Comparison of ENCODE assay signal across 9 cellular contexts in the genomic region with DNA sequence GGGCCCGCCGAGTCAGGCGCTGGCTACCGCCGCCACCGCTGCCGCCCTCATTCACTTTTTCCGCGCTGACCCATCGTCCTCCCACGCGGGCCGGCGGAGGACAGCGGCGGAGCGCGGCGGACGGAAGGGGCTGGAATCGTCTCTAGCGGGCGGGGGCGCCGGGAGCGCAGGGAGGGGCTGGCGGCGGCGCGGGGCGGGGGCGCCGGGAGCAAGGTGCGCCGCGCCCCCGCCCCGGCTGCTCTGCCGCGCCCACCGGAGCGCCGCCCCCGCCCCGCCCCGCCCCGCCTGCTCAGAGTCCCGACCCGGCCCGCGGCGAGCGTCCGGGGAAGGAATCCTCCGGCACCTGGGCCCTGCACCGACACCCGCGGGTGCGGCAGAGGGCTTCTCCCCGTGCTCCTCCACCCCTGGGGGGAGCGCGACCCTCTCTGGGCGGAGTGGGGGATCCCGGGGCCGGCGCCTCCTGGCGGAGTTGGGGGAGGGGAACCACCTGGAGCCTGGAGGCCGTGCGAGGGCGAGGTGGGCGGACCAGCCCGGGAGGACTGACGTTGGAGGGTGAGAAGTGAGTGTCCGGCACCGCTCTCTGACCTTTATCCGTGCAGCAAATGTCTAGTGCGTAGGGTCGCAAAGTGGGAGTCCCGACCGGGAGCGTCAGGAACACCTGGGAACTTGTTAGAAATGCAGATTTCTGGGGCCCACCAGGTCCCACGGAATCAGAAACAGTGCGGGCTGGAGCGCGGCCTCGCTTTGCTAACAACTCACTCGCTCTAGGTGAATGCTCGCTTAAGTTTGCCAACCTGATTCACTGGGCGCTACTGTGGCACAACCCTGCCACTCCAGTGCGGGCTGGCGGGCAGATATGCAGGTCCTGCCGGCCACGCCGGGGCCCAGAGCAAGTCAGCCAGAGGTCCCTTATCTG. TPM values are rescaled to one million over a fixed set of nuclear protein-coding genes. Genes with fewer than 3 reads are reported as not detected.
DNase-seq lines count a peak whose midpoint lies in the region; ATAC-seq and TF ChIP-seq lines count a peak whose summit lies in the region.
"Had no signal": no experiment of that assay in that cellular context is flagged by ENCODE, and none has a peak within 500 bp of the region (broad histone marks: within the 10 kb centered on the region; RNA-seq: fewer than 3 reads in every experiment).

A gene with protein sequence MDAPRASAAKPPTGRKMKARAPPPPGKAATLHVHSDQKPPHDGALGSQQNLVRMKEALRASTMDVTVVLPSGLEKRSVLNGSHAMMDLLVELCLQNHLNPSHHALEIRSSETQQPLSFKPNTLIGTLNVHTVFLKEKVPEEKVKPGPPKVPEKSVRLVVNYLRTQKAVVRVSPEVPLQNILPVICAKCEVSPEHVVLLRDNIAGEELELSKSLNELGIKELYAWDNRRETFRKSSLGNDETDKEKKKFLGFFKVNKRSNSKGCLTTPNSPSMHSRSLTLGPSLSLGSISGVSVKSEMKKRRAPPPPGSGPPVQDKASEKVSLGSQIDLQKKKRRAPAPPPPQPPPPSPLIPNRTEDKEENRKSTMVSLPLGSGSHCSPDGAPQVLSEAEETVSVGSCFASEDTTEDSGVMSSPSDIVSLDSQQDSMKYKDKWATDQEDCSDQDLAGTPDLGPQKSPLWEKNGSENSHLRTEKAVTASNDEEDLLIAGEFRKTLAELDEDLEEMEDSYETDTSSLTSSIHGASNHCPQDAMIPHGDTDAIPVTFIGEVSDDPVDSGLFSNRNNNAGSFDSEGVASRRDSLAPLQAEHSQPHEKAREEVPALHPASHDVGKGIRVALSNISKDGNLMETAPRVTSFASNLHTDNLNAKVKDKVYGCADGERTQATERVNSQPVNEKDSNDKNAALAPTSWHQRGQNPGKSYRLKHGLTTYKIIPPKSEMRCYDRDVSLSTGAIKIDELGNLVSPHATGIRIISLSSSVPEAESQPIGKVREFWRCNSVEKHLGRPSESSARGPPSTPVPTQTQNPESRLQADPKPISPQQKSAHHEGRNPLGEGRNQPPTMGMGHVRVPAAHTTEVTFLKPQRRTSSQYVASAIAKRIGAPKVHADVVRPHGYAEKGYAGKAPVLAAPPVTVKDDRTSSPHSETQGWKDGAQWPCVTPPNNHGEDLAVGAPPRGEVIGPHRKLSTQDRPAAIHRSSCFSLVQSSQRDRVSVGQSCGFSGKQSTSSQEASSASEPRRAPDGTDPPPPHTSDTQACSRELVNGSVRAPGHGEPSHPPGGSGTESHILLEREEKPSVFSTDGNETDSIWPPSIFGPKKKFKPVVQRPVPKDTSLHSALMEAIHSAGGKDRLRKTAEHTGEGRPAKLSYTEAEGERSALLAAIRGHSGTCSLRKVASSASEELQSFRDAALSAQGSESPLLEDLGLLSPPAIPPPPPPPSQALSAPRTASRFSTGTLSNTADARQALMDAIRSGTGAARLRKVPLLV (minus strand): TSS at position 144 of the 916 bp plus-strand sequence. CDS start 176 bp downstream, outside the sequence.

- no peak within 1 kb of the TSS for H3K27ac ChIP-seq in CD4-positive, alpha-beta T cell (ENCODE audit: low read depth, low read length)
- H3K27ac ChIP-seq in coronary artery (peak within 1 kb of the TSS in 1 of 2 donors; percentile 38), mesendoderm (ENCODE audit: low read depth, low read length) (no peak within 1 kb of the TSS), tibial nerve (peak within 1 kb of the TSS; percentile 50 to 95 (median 86))

- CTCF ChIA-PET in CD4-positive, alpha-beta T cell (lab: Charles Lee), result no interaction called here

- no peaks in the 10 kb centered on the region for H3K79me2 ChIP-seq in mesendoderm (ENCODE audit: control insufficient read depth, insufficient read depth, low read length)

- H2BK5ac ChIP-seq in mesendoderm (ENCODE audit: low read length), result no peak within 1 kb of the TSS

- intact Hi-C loops in CD4-positive, alpha-beta T cell (cut with DNase I, micrococcal nuclease), result no loop called here

- H2BK15ac ChIP-seq in mesendoderm (replicated peaks; ENCODE audit: low read depth), result no peak within 1 kb of the TSS

- POLR2A ChIA-PET in CD4-positive, alpha-beta T cell (lab: Charles Lee), result no interaction called here

- H3K79me1 ChIP-seq in mesendoderm (ENCODE audit: low read length), result no peaks in the 10 kb centered on the region

- H2BK120ac ChIP-seq in mesendoderm (ENCODE audit: low read depth, low read length), result no peak within 1 kb of the TSS

- H3K4me2 ChIP-seq in mesendoderm (ENCODE audit: low read length), result peak within 1 kb of the TSS; percentile 97

- H3K27me3 ChIP-seq in CD4-positive, alpha-beta T cell (ENCODE audit: control insufficient read depth, insufficient read depth, low read length), result peaks cover 40% of the 10 kb centered on the region
- peaks cover 7% of the 10 kb centered on the region for H3K27me3 ChIP-seq in mesendoderm (ENCODE audit: insufficient read depth, low read length, poor library complexity)
- H3K27me3 ChIP-seq in tibial nerve, result peaks cover 0 to 14% of the 10 kb centered on the region in 2 donors

- no peak for DNase-seq in CD4-positive, alpha-beta T cell
- DNase-seq in NCI-H146 (lab: John Stamatoyannopoulos, UW) (peak; percentile 66), coronary artery (ENCODE audit: low spot score) (no peak), mesendoderm (peak; percentile 46), tibial nerve (ENCODE audit: low spot score in 2 of 2) (no peak), NCI-H128 (lab: John Stamatoyannopoulos, UW; ENCODE audit: unreplicated experiment) (no peak), SKM-1 (lab: John Stamatoyannopoulos, UW; ENCODE audit: unreplicated experiment) (no peak), activated gamma-delta T cell (lab: John Stamatoyannopoulos, UW) (no peak)

- TF ChIP-seq EP300 in tibial nerve (IDR thresholded peaks at IDR 0.05), result no peak

- H3K9me3 ChIP-seq in CD4-positive, alpha-beta T cell (ENCODE audit: control insufficient read depth, low read length), result no peaks in the 10 kb centered on the region
- H3K9me3 ChIP-seq in tibial nerve, result no peaks in the 10 kb centered on the region

- peaks cover 48% of the 10 kb centered on the region for H3K27me3 Mint-ChIP-seq in CD4-positive, alpha-beta T cell

- H3K27ac Mint-ChIP-seq in CD4-positive, alpha-beta T cell, result no peak within 1 kb of the TSS

- H3K36me3 ChIP-seq in mesendoderm (ENCODE audit: control insufficient read depth, insufficient read depth, low read length) (no peaks in the 10 kb centered on the region), tibial nerve (no peaks in the 10 kb centered on the region)

- H3K56ac ChIP-seq in mesendoderm (ENCODE audit: low read length), result peak within 1 kb of the TSS; percentile 74

- H3K4me1 Mint-ChIP-seq in CD4-positive, alpha-beta T cell (ENCODE audit: low read depth), result peaks cover 5% of the 10 kb centered on the region
- H3K4me1 Mint-ChIP-seq: central memory CD8-positive, alpha-beta T cell had no signal

- H3K36me3 Mint-ChIP-seq in CD4-positive, alpha-beta T cell (ENCODE audit: low read depth), result no peaks in the 10 kb centered on the region

- no peak for ATAC-seq in CD4-positive, alpha-beta T cell (ENCODE audit: poor library complexity)

- no peak within 1 kb of the TSS for H4K5ac ChIP-seq in mesendoderm (ENCODE audit: low read length)

- no CpG with 5 or more reads among the region's 94 CpGs for WGBS in mesendoderm (ENCODE audit: extremely low coverage, insufficient coverage, low lambda C conversion rate)
- WGBS in tibial nerve, 2 donors, result 25 to 37% methylated on average over 14 to 28 of the region's 94 CpGs

- H3K4ac ChIP-seq in mesendoderm (ENCODE audit: low read depth, low read length), result no peak within 1 kb of the TSS

- no peak for TF ChIP-seq CTCF in CD4-positive, alpha-beta T cell (IDR thresholded peaks at IDR 0.05)
- TF ChIP-seq CTCF in coronary artery (IDR thresholded peaks at IDR 0.05), result no peak
- no peak for TF ChIP-seq CTCF in tibial nerve (IDR thresholded peaks at IDR 0.05)

- H3K18ac ChIP-seq in mesendoderm (ENCODE audit: low read length), result peak within 1 kb of the TSS; percentile 29

- peak within 1 kb of the TSS; percentile 20 for H3K4me3 Mint-ChIP-seq in CD4-positive, alpha-beta T cell
- H3K4me3 Mint-ChIP-seq: central memory CD8-positive, alpha-beta T cell had no signal

- H2AK5ac ChIP-seq in mesendoderm (ENCODE audit: low read length), result no peak within 1 kb of the TSS

- H4K8ac ChIP-seq in mesendoderm (ENCODE audit: low read depth, low read length), result no peak within 1 kb of the TSS

- no peak for TF ChIP-seq POLR2A in tibial nerve (IDR thresholded peaks at IDR 0.05)

- peak within 1 kb of the TSS; percentile 49 for H3K9ac ChIP-seq in mesendoderm (ENCODE audit: low read length)

- H3K23ac ChIP-seq in mesendoderm (ENCODE audit: low read length), result no peak within 1 kb of the TSS

- no peaks in the 10 kb centered on the region for H3K9me3 Mint-ChIP-seq in CD4-positive, alpha-beta T cell
- H3K9me3 Mint-ChIP-seq: central memory CD8-positive, alpha-beta T cell had no signal

- H3K4me1 ChIP-seq in mesendoderm (ENCODE audit: control insufficient read depth, low read depth, low read length), result no peaks in the 10 kb centered on the region
- peaks cover 0 to 21% (median 4%) of the 10 kb centered on the region in 4 donors for H3K4me1 ChIP-seq in tibial nerve

- H3K4me3 ChIP-seq in coronary artery, result peak within 1 kb of the TSS; percentile 80
- H3K4me3 ChIP-seq in mesendoderm (ENCODE audit: low read length), result peak within 1 kb of the TSS; percentile 45
- peak within 1 kb of the TSS; percentile 47 to 68 (median 56) for H3K4me3 ChIP-seq in tibial nerve

RNA-seq across cellular contexts. Expression of the gene that starts here (rescaled TPM):
- not detected for total RNA-seq in CD4-positive, alpha-beta T cell
- polyA plus RNA-seq in mesendoderm (2013, experiment 1 of 2), result 6.7 TPM
- 7.5 TPM for polyA plus RNA-seq in mesendoderm (2013, experiment 2 of 2)
- total RNA-seq in tibial nerve, result 10 to 100 TPM in 1 of 4 donors, 1 to 10 TPM in 3; 6.3 to 18.1 (median 8.1) TPM

Comparison
In these comparisons a context has a peak if more than half of its experiments do, and no peak if none do; other contexts are left out.
1. RNA of the gene that starts here (total RNA-seq): 6.3 to 18.1 TPM in tibial nerve; not detected in CD4-positive, alpha-beta T cell; every median in the first group is over 4 times any median in the second.
2. DNase-seq: peak in NCI-H146 (single experiment) and mesendoderm (single experiment); none in CD4-positive, alpha-beta T cell (0 of 10), coronary artery (single experiment), tibial nerve (0 of 2), NCI-H128 (single experiment), SKM-1 (single experiment) and activated gamma-delta T cell (single experiment).
3. H3K27ac ChIP-seq: peak in tibial nerve (4 of 4); none in CD4-positive, alpha-beta T cell (single experiment) and mesendoderm (single experiment).
4. Peak in every context shown above with its lines, with median percentiles within 50 percentile points of each other: H3K4me3 ChIP-seq.